1 cellular context compared by ENCODE assay signal in genomic region chr5:78591227-78591626, GRCh38.
TF ChIP-seq lines count a peak whose summit lies in the region.

No MANE protein-coding gene starts in this region.

TF ChIP-seq in SK-N-SH, 30 proteins besides CTCF, POLR2A, EP300 and RAD21 (continued from another document):
- TF ChIP-seq CHD2 (IDR thresholded peaks at IDR 0.05; ENCODE audit: low read length, partially characterized antibody) (no peak), MEF2A (IDR thresholded peaks at IDR 0.05; ENCODE audit: borderline replicate concordance, low read depth) (no peak), GATA2 (CRISPR knock-in tag; IDR thresholded peaks at IDR 0.05) (no peak), NFIC (IDR thresholded peaks at IDR 0.05; ENCODE audit: borderline replicate concordance) (no peak), FOXM1 (IDR thresholded peaks at IDR 0.05; ENCODE audit: low read depth) (no peak), PBX3 (IDR thresholded peaks at IDR 0.05) (0 out of 2 replicates have a peak, but pooled peaks have one; percentile 14), MXI1 (IDR thresholded peaks at IDR 0.05; ENCODE audit: low read depth, low read length) (no peak), USF2 (IDR thresholded peaks at IDR 0.05; ENCODE audit: borderline replicate concordance, low read depth, low read length) (no peak), TAF1 (IDR thresholded peaks at IDR 0.05; ENCODE audit: borderline replicate concordance, low read depth, low read length) (no peak), SIN3A (IDR thresholded peaks at IDR 0.05; ENCODE audit: borderline replicate concordance, low read depth, low read length) (no peak), FOXJ3 (CRISPR knock-in tag; IDR thresholded peaks at IDR 0.05) (no peak)
